Comparison of ENCODE assay signal across 1 cellular context in genomic region chr3:136544532-136544931, GRCh38.
TF ChIP-seq lines count a peak whose summit lies in the region.

No MANE protein-coding gene starts in this region.

TF ChIP-seq in H1, 55 proteins besides CTCF, POLR2A, EP300 and RAD21 (continued from another document):
- TF ChIP-seq SP2 (IDR thresholded peaks at IDR 0.05; ENCODE audit: low read length) (no peak), RNF2 (IDR thresholded peaks at IDR 0.05; ENCODE audit: borderline replicate concordance, low read depth, low read length, missing control alignments, poor library complexity, severe bottlenecking) (no peak), HDAC6 (IDR thresholded peaks at IDR 0.05; ENCODE audit: low read depth, low read length) (no peak), SUZ12 (IDR thresholded peaks at IDR 0.05; ENCODE audit: low read length) (no peak), CBX5 (IDR thresholded peaks at IDR 0.05; ENCODE audit: low read depth, low read length) (no peak), EZH2 (IDR thresholded peaks at IDR 0.05; ENCODE audit: low read depth, low read length, severe bottlenecking) (no peak)
